Comparison of ENCODE assay signal across 22 cellular contexts in genomic region chr9:30723656-30724055, GRCh38.
"Had no signal": no experiment of that assay in that cellular context is flagged by ENCODE, and none has a peak within 500 bp of the region (broad histone marks: within the 10 kb centered on the region; RNA-seq: fewer than 3 reads in every experiment).

No MANE protein-coding gene starts in this region.

- H3K27me3 ChIP-seq: dorsolateral prefrontal cortex, neural progenitor cell, suprapubic skin, transverse colon had no signal

- ATAC-seq: activated CD8-positive, alpha-beta T cell treated with anti-CD3 and anti-CD28 coated beads, Interleukin-2, amount 10 ng/mL, durations not matched to agents 7 days and 5 days; activated naive CD8-positive, alpha-beta T cell treated with anti-CD3 and anti-CD28 coated beads, Interleukin-2, amount 50 U/mL, for 24 hours; mucosa of descending colon; right cardiac atrium; stimulated activated naive CD8-positive, alpha-beta T cell treated with anti-CD3 and anti-CD28 coated beads, Interleukin-15, amount 100 ng/mL, for 72 hours had no signal

- H3K9me3 ChIP-seq: mucosa of descending colon, prostate gland, suprapubic skin, transverse colon had no signal

- H3K4me2 ChIP-seq: neural progenitor cell had no signal

- H3K4me1 ChIP-seq: left ventricle myocardium inferior, prostate gland, suprapubic skin, transverse colon had no signal

- H2AFZ ChIP-seq: neural progenitor cell had no signal

- H3K27ac ChIP-seq: dorsolateral prefrontal cortex, left ventricle myocardium inferior, neural progenitor cell, prostate gland, suprapubic skin, transverse colon had no signal

- DNase-seq: activated B cell treated with CpG ODN at 0.5 μM for 24 hours; activated CD4-positive, alpha-beta T cell treated with anti-CD3 and anti-CD28 coated beads for 48 hours; activated CD8-positive, alpha-beta T cell treated with anti-CD3 and anti-CD28 coated beads, Interleukin-2, amount 10 ng/mL, durations not matched to agents 7 days and 5 days; activated naive CD4-positive, alpha-beta T cell treated with anti-CD3 and anti-CD28 coated beads, Interleukin-2, amount 10 ng/mL, durations not matched to agents 7 days and 5 days; activated naive CD8-positive, alpha-beta T cell treated with anti-CD3 and anti-CD28 coated beads, Interleukin-2, amount 50 U/mL, for 24 hours; activated T-cell treated with anti-CD3 and anti-CD28 coated beads, Interleukin-2, amount 50 U/mL, for 24 hours; aorta; dorsolateral prefrontal cortex; endodermal cell; foreskin melanocyte; hypothalamus; left ventricle myocardium inferior; mucosa of descending colon; naive B cell; stimulated activated naive CD8-positive, alpha-beta T cell treated with anti-CD3 and anti-CD28 coated beads, Interleukin-15, amount 100 ng/mL, for 72 hours; T-helper 1 cell; T-helper 9 cell; transverse colon had no signal

- H3K4me3 ChIP-seq: dorsolateral prefrontal cortex, left ventricle myocardium inferior, mucosa of descending colon, neural progenitor cell, prostate gland, suprapubic skin, transverse colon had no signal

- H3K36me3 ChIP-seq: left ventricle myocardium inferior, neural progenitor cell, prostate gland, suprapubic skin, transverse colon had no signal

- H3K9ac ChIP-seq: neural progenitor cell had no signal
